In the genomic region with DNA sequence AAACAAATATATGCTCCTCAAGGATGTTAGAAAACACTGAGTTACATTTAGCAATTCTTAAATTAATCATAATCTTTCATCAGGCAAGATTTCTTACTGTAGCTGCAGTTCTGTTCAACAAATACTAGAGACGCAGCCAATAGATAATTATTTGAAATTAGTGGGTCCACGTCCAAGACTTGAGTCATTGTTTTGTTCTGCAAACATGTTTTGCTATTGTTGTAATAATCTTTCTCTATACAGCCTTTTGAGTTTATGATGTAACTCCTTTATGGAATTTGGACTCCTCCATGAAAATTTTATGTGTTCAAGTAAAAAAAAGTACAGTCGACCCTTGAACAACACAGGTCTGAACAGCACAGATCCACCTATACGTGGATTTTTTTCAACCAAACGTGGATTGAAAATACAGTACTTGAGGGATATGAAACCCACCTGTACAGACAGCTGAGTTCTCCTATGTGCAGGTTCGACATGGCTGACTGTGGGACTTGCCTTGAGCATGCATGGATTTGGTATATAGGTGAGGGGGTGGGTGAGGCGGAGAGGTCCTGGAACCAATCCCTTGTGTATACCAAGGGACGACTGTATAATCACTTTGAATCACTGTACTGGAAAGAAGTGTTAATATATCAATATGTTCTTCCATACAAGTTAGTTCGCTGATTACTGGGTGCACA, we compare ENCODE assay signal across 21 cellular contexts.
DNase-seq lines count a peak whose midpoint lies in the region; ATAC-seq and TF ChIP-seq lines count a peak whose summit lies in the region.
"Had no signal": no experiment of that assay in that cellular context is flagged by ENCODE, and none has a peak within 500 bp of the region (broad histone marks: within the 10 kb centered on the region; RNA-seq: fewer than 3 reads in every experiment).

No MANE protein-coding gene starts in this region.

- no peak for ATAC-seq in HG03565 (IDR thresholded peaks at IDR 0.05; ENCODE audit: unreplicated experiment)
- ATAC-seq: activated T-cell treated with anti-CD3 and anti-CD28 coated beads, Interleukin-2, amount 50 U/mL, for 72 hours; left cardiac atrium had no signal

- peak overlapping the region; percentile 18; the same call in 1 of the 2 replicates for H3K4me3 ChIP-seq in ACC112 (ENCODE audit: low read depth, low read length)
- H3K4me3 ChIP-seq in WI38 (ENCODE audit: low read depth, low read length), result no peak overlapping the region
- no peak overlapping the region for H3K4me3 ChIP-seq in fibroblast of pulmonary artery (replicated peaks; ENCODE audit: low read depth, low read length)
- H3K4me3 ChIP-seq: BLaER1 treated with 17β-estradiol and CSF1 and Interleukin-3, amounts not matched to agents 10 nM and 100 nM; sigmoid colon; suprapubic skin had no signal

- H2AFZ ChIP-seq in ACC112 (ENCODE audit: low read length, unreplicated experiment), result no peak overlapping the region

- no peak overlapping the region for H3K27ac ChIP-seq in ACC112 (ENCODE audit: low read depth, low read length)
- H3K27ac ChIP-seq: BLaER1 treated with 17β-estradiol and CSF1 and Interleukin-3, amounts not matched to agents 10 nM and 100 nM; sigmoid colon; suprapubic skin; WERI-Rb-1 had no signal

- H3K27me3 ChIP-seq in ACC112 (ENCODE audit: insufficient read depth, low read length), result no peaks in the 10 kb centered on the region
- H3K27me3 ChIP-seq: BLaER1 treated with 17β-estradiol and CSF1 and Interleukin-3, amounts not matched to agents 10 nM and 100 nM; sigmoid colon; suprapubic skin had no signal

- TF ChIP-seq CTCF in WI38 (IDR thresholded peaks at IDR 0.05; ENCODE audit: low read depth, low read length), result 0 out of 2 replicates have a peak, but pooled peaks have one; percentile 0
- no peak for TF ChIP-seq CTCF in fibroblast of pulmonary artery (IDR thresholded peaks at IDR 0.05; ENCODE audit: low read length, missing control alignments)

- peaks cover 19% of the 10 kb centered on the region for H3K4me1 ChIP-seq in ACC112 (ENCODE audit: control insufficient read depth, insufficient read depth, low read length, unreplicated experiment)
- H3K4me1 ChIP-seq: sigmoid colon had no signal

- no peaks in the 10 kb centered on the region for H3K79me2 ChIP-seq in ACC112 (ENCODE audit: control insufficient read depth, insufficient read depth, low read length, unreplicated experiment)

- DNase-seq in NCI-H1105 treated with DMSO at 0.1 percent for 48 hours (lab: John Stamatoyannopoulos, UW) (peak; percentile 64), fibroblast of pulmonary artery (ENCODE audit: low read depth) (peak; percentile 78), NCI-H510A (lab: John Stamatoyannopoulos, UW) (no peak), retina (no peak)
- no peak for DNase-seq in activated CD8-positive, alpha-beta memory T cell treated with anti-CD3 and anti-CD28 coated beads, Interleukin-2, amount 50 U/mL, for 48 hours
- DNase-seq: activated CD4-positive, alpha-beta T cell treated with anti-CD3 and anti-CD28 coated beads, Interleukin-2, amount 50 U/mL, for 1 hour; activated naive CD4-positive, alpha-beta T cell; activated T-cell treated with anti-CD3 and anti-CD28 coated beads, Interleukin-2, amount 50 U/mL, for 72 hours; COR-L47; left cardiac atrium; NCI-H1092; NCI-H2029 treated with DMSO at 0.1 percent for 48 hours; sigmoid colon; stimulated activated CD4-positive, alpha-beta T cell treated with anti-CD3 and anti-CD28 coated beads, Interleukin-15, amount 100 ng/mL, for 24 hours; stimulated activated naive CD4-positive, alpha-beta T cell; WERI-Rb-1 had no signal

- H3K36me3 ChIP-seq in ACC112 (ENCODE audit: insufficient read depth, low read length), result no peaks in the 10 kb centered on the region
- H3K36me3 ChIP-seq: BLaER1 treated with 17β-estradiol and CSF1 and Interleukin-3, amounts not matched to agents 10 nM and 100 nM; sigmoid colon; suprapubic skin; WERI-Rb-1 had no signal

Comparison
In these comparisons a context has a peak if more than half of its experiments do, and no peak if none do; other contexts are left out.
1. DNase-seq: peak in NCI-H1105 treated with DMSO at 0.1 percent for 48 hours (single experiment) and fibroblast of pulmonary artery (single experiment); none in activated CD8-positive, alpha-beta memory T cell treated with anti-CD3 and anti-CD28 coated beads, Interleukin-2, amount 50 U/mL, for 48 hours (single experiment), NCI-H510A (single experiment) and retina (single experiment).